ENCODE assay signal across 7 cellular contexts in genomic region chr11:83063073-83063754, GRCh38. TPM values are rescaled to one million over a fixed set of nuclear protein-coding genes. Genes with fewer than 3 reads are reported as not detected.
DNase-seq lines count a peak whose midpoint lies in the region; ATAC-seq lines count a peak whose summit lies in the region.

No MANE protein-coding gene starts in this region.

- H3K4me1 Mint-ChIP-seq in naive thymus-derived CD8-positive, alpha-beta T cell = peaks cover 19 to 79% (median 59%) of the 10 kb centered on the region in 4 donors

- POLR2A ChIA-PET in naive thymus-derived CD8-positive, alpha-beta T cell (lab: Charles Lee) = interaction anchor here (0.7 to 3.5 kb wide), 10 partner anchors 11 to 162 kb away, joined by 3 to 48 read pairs (median 4); partner anchors contain the start of genes DDIAS, PCF11, PRCP and RAB30

- DNase-seq in KBM-7 (peak; percentile 38), amygdala (lab: John Stamatoyannopoulos, UW) (no peak), DMS153 (lab: John Stamatoyannopoulos, UW) (no peak)
- peak; percentile 33 for DNase-seq in central memory CD4-positive, alpha-beta T cell
- DNase-seq in naive thymus-derived CD8-positive, alpha-beta T cell = peak in 4 of 10 donors; percentile 31 to 68 (median 55)

- H3K36me3 Mint-ChIP-seq in naive thymus-derived CD8-positive, alpha-beta T cell = peaks cover 0 to 11% (median 6%) of the 10 kb centered on the region in 3 donors

- peak; percentile 75 for ATAC-seq in GM18502 (IDR thresholded peaks at IDR 0.05; ENCODE audit: poor library complexity, unreplicated experiment)
- ATAC-seq in GM21619 (IDR thresholded peaks at IDR 0.05; ENCODE audit: unreplicated experiment) = peak; percentile 63
- peak; percentile 86 to 92 for ATAC-seq in naive thymus-derived CD8-positive, alpha-beta T cell

- peak overlapping the region; percentile 93 to 99 (median 97) for H3K27ac Mint-ChIP-seq in naive thymus-derived CD8-positive, alpha-beta T cell

- in situ Hi-C loops in KBM-7 (cut with MboI; ENCODE audit: low pct_unique_long_range_greater_than_20kb, low sequenced_read_pairs) = no loop called here

- H3K4me3 Mint-ChIP-seq in naive thymus-derived CD8-positive, alpha-beta T cell = peak overlapping the region; percentile 77 to 93 (median 88)

- H3K9me3 Mint-ChIP-seq in naive thymus-derived CD8-positive, alpha-beta T cell = peaks cover 0 to 4% (median 0%) of the 10 kb centered on the region in 9 donors

- no peaks in the 10 kb centered on the region for H3K27me3 Mint-ChIP-seq in naive thymus-derived CD8-positive, alpha-beta T cell

RNA-seq across cellular contexts. Expression of gene RAB30, which starts 8.5 kb away (rescaled TPM):
- 10 to 100 TPM; 28.1 to 35.5 TPM for total RNA-seq in naive thymus-derived CD8-positive, alpha-beta T cell
- polyA plus RNA-seq in naive thymus-derived CD8-positive, alpha-beta T cell = 10 to 100 TPM; 10.7 to 17.4 (median 12.8) TPM

Comparison
In these comparisons a context has a peak if more than half of its experiments do, and no peak if none do; other contexts are left out.
1. DNase-seq: peak in KBM-7 (single experiment) and central memory CD4-positive, alpha-beta T cell (single experiment); none in amygdala (0 of 56) and DMS153 (single experiment).
2. Peak in every context shown above with its lines, with median percentiles within 50 percentile points of each other: ATAC-seq.